Comparison of ENCODE assay signal across 8 cellular contexts in the genomic region with DNA sequence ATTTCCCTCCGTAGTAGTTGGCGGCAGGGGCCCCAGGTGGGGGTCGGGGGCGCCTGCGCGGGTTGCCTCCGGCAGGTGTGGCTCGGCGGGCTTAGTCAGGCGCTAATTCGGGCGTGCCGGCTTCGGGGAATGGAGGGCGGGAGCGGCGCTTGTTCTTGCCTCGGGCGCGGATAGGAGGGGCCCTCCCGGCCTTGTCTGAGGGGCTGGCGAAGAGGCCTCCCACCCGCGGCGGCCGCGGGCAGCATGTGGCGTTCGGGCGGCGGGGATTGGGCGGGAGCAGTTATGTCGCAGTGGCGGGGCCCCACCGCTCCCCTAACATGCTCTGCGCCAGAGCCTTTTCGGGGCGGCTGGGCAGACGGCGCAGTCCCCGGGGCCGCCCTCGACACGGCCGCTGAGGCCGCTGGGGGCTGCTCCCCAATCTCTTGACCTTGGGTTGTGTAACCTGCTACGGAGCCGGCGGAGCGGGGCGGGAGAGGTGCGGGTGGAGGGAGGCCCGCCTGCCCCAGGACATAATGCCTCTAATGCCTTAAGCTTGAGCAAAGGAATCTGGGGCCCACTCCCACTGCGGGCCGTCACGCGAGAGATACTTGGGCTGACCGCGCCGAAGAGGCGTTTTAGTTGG. TPM values are rescaled to one million over a fixed set of nuclear protein-coding genes. Genes with fewer than 3 reads are reported as not detected.
A peak's percentile ranks its signal among the peaks of the same experiment; 100 is the strongest.
DNase-seq lines count a peak whose midpoint lies in the region; ATAC-seq and TF ChIP-seq lines count a peak whose summit lies in the region.

No MANE protein-coding gene starts in this region.

- H3K36me3 Mint-ChIP-seq in activated T-cell treated with anti-CD3 and anti-CD28 coated beads, Interleukin-2, amount 50 U/mL, for 72 hours (ENCODE audit: insufficient read depth in 2 of 2) = peaks cover 1 to 6% of the 10 kb centered on the region in 2 donors
- no peaks in the 10 kb centered on the region for H3K36me3 Mint-ChIP-seq in natural killer cell

- 0 to 3% methylated on average over 7 of the region's 61 CpGs for WGBS in esophagus squamous epithelium, 2 donors

- H3K4me1 ChIP-seq in esophagus squamous epithelium = peaks cover 20 to 54% (median 40%) of the 10 kb centered on the region in 3 donors

- no peaks in the 10 kb centered on the region for H3K27me3 Mint-ChIP-seq in activated T-cell treated with anti-CD3 and anti-CD28 coated beads, Interleukin-2, amount 50 U/mL, for 72 hours (ENCODE audit: low read depth)
- H3K27me3 Mint-ChIP-seq in natural killer cell (ENCODE audit: low read depth in 2 of 2) = no peaks in the 10 kb centered on the region

- H3K4me1 Mint-ChIP-seq in activated T-cell treated with anti-CD3 and anti-CD28 coated beads, Interleukin-2, amount 50 U/mL, for 72 hours (ENCODE audit: low read depth) = peaks cover 46% of the 10 kb centered on the region
- peaks cover 48 to 57% of the 10 kb centered on the region in 2 donors for H3K4me1 Mint-ChIP-seq in natural killer cell

- intact Hi-C loops in esophagus squamous epithelium (cut with DNase I) = loop anchor here (5.0 kb wide), 1 partner anchor 58 kb away; a partner anchor contains a TSS
- intact Hi-C loops in natural killer cell (cut with micrococcal nuclease) = loop anchor here (1.0 to 5.0 kb wide), 3 partner anchors 83 to 193 kb away; a partner anchor contains a TSS

- DNase-seq in ELF-1 (ENCODE audit: low read depth, low spot score) (peak; percentile 73), NCI-H774 (lab: John Stamatoyannopoulos, UW) (peak; percentile 73), esophagus squamous epithelium (lab: John Stamatoyannopoulos, UW) (no peak), natural killer cell (no peak)
- peak; percentile 75 to 77 for DNase-seq in activated T-cell treated with anti-CD3 and anti-CD28 coated beads, Interleukin-2, amount 50 U/mL, for 72 hours
- DNase-seq in stimulated activated naive CD4-positive, alpha-beta T cell (lab: John Stamatoyannopoulos, UW) = peak; percentile 63 to 84 (median 68)

- H3K9me3 Mint-ChIP-seq in activated T-cell treated with anti-CD3 and anti-CD28 coated beads, Interleukin-2, amount 50 U/mL, for 72 hours = no peaks in the 10 kb centered on the region
- no peaks in the 10 kb centered on the region for H3K9me3 Mint-ChIP-seq in natural killer cell

- no peaks in the 10 kb centered on the region for H3K27me3 ChIP-seq in esophagus squamous epithelium

- no peak for TF ChIP-seq CTCF in esophagus squamous epithelium (IDR thresholded peaks at IDR 0.05)
- no peak for TF ChIP-seq CTCF in natural killer cell (IDR thresholded peaks at IDR 0.05)

- no peaks in the 10 kb centered on the region for H3K36me3 ChIP-seq in esophagus squamous epithelium

- no peak for TF ChIP-seq POLR2A in esophagus squamous epithelium (IDR thresholded peaks at IDR 0.05)

- H3K27ac ChIP-seq in esophagus squamous epithelium = peak overlapping the region; percentile 91 to 97 (median 94)

- H3K9me3 ChIP-seq in esophagus squamous epithelium = no peaks in the 10 kb centered on the region

- peak overlapping the region; percentile 97 for H3K27ac Mint-ChIP-seq in activated T-cell treated with anti-CD3 and anti-CD28 coated beads, Interleukin-2, amount 50 U/mL, for 72 hours
- peak overlapping the region; percentile 96 to 97 for H3K27ac Mint-ChIP-seq in natural killer cell

- ATAC-seq in HG02759 (IDR thresholded peaks at IDR 0.05; ENCODE audit: unreplicated experiment) (peak; percentile 12), natural killer cell (peak; percentile 20 to 24 (median 22)), GM21576 (IDR thresholded peaks at IDR 0.05; ENCODE audit: unreplicated experiment) (no peak)
- ATAC-seq in activated T-cell treated with anti-CD3 and anti-CD28 coated beads, Interleukin-2, amount 50 U/mL, for 72 hours (replicated peaks in 1 of 2) = peak; percentile 31 to 42

- H3K4me3 Mint-ChIP-seq in activated T-cell treated with anti-CD3 and anti-CD28 coated beads, Interleukin-2, amount 50 U/mL, for 72 hours = peak overlapping the region; percentile 95
- peak overlapping the region; percentile 98 for H3K4me3 Mint-ChIP-seq in natural killer cell

- H3K4me3 ChIP-seq in esophagus squamous epithelium = peak overlapping the region; percentile 90 to 94 (median 92)

RNA-seq across cellular contexts. Expression of a gene that starts 1.1 kb away (rescaled TPM):
- 10 to 100 TPM; 55.5 to 61.4 TPM for total RNA-seq in activated T-cell treated with anti-CD3 and anti-CD28 coated beads, Interleukin-2, amount 50 U/mL, for 72 hours
- total RNA-seq in esophagus squamous epithelium = 100 to 1,000 TPM in 2 of 4 donors, 10 to 100 TPM in 2; 53.6 to 116 (median 103) TPM
- 100 to 1,000 TPM; 109 to 175 (median 113) TPM for total RNA-seq in natural killer cell

Comparison
In these comparisons a context has a peak if more than half of its experiments do, and no peak if none do; other contexts are left out.
1. DNase-seq: peak in ELF-1 (single experiment), NCI-H774 (single experiment), activated T-cell treated with anti-CD3 and anti-CD28 coated beads, Interleukin-2, amount 50 U/mL, for 72 hours (2 of 2) and stimulated activated naive CD4-positive, alpha-beta T cell (6 of 6); none in esophagus squamous epithelium (single experiment) and natural killer cell (single experiment).